ENCODE assay signal across 8 cellular contexts in the genomic region with DNA sequence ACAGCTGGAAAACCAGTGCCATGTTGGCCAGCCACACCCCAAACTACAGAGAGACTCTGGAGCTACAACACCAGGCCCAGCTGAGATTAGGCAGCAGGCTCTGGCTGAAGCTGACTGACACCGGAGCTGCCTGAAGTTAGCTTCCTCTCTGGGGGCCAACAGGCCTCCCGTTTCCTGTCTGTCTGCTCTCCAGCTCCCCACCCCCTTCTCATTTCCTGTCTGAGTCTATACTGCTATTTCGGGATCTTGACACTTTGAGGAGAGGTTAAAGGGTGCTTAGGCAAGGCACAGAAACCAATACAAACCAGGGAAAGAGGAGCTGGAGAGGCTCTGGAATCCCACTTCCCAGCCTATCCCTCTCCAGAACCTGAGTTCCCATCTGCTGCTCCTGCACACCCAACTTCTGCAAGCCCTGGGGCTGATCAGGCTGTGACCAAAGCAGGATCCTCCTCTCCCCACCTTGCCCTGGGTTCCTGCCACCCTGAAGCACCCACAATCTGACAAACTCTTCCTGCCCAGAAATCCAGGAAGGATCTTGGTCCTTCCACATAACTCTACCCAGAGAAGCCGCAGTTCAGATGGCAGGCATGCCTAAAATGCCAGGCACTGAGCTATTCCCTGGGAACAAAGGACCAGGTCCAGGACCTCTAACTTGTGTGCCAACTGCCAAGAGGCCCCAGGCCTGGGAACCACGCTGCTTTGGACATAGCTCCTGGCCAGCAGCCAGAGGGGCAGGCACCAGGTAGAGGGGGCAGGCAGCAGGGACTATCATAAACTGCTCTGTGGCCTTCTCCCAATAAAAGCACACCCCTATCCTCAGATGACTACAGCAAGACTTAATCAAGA. TPM values are rescaled to one million over a fixed set of nuclear protein-coding genes. Genes with fewer than 3 reads are reported as not detected.
DNase-seq lines count a peak whose midpoint lies in the region; ATAC-seq and TF ChIP-seq lines count a peak whose summit lies in the region.

No MANE protein-coding gene starts in this region.

- peak; percentile 62 for ATAC-seq in GM19372 (IDR thresholded peaks at IDR 0.05; ENCODE audit: low read depth, unreplicated experiment)
- peak; percentile 97 for ATAC-seq in T-helper 17 cell

- no peak for TF ChIP-seq CTCF in astrocyte of the spinal cord (IDR thresholded peaks at IDR 0.05; ENCODE audit: low read depth, low read length)

- no peaks in the 10 kb centered on the region for H3K27me3 Mint-ChIP-seq in T-helper 17 cell

- no peaks in the 10 kb centered on the region for H3K9me3 ChIP-seq in T-helper 17 cell (ENCODE audit: control insufficient read depth, low read length, poor library complexity, severe bottlenecking)

- peak; percentile 74 for DNase-seq in Ammon's horn (ENCODE audit: low spot score)
- DNase-seq in HK-2 (ENCODE audit: unreplicated experiment) = peak; percentile 67
- peak; percentile 33 to 61 (median 42) for DNase-seq in T-helper 17 cell
- DNase-seq in astrocyte of the spinal cord (ENCODE audit: low read depth, low spot score) = peak; percentile 82
- peak; percentile 95 for DNase-seq in islet precursor cell
- DNase-seq in stimulated activated CD4-positive, alpha-beta T cell treated with anti-CD3 and anti-CD28 coated beads, Interleukin-2, amount 100 ng/mL, for 4 hours (ENCODE audit: low read depth) = peak; percentile 57
- DNase-seq in LoVo (ENCODE audit: low spot score) = no peak

- H3K4me3 ChIP-seq in astrocyte of the spinal cord (ENCODE audit: low read depth, low read length) = no peak overlapping the region

- H3K27ac Mint-ChIP-seq in T-helper 17 cell = peak overlapping the region; percentile 97

- H3K36me3 Mint-ChIP-seq in T-helper 17 cell (ENCODE audit: low read depth) = peaks cover 2% of the 10 kb centered on the region

- peaks cover 48% of the 10 kb centered on the region for H3K4me1 Mint-ChIP-seq in T-helper 17 cell

- in situ Hi-C loops in astrocyte of the spinal cord (cut with HindIII; ENCODE audit: low sequenced_read_pairs) = no loop called here

- peak overlapping the region; percentile 79 for H3K4me3 Mint-ChIP-seq in T-helper 17 cell

RNA-seq across cellular contexts. Expression of a gene that starts 39.9 kb away (rescaled TPM):
- total RNA-seq in T-helper 17 cell = 1 to 10 TPM; 5.6 to 7.1 TPM

RNA-seq across cellular contexts. Expression of a gene that starts 44.0 kb away (rescaled TPM):
- total RNA-seq in T-helper 17 cell = 10 to 100 TPM; 17.0 to 19.7 TPM

RNA-seq across cellular contexts. Expression of a gene that starts 57.8 kb away (rescaled TPM):
- under 1 TPM; 0.37 to 0.39 TPM for total RNA-seq in T-helper 17 cell
